In the genomic region with DNA sequence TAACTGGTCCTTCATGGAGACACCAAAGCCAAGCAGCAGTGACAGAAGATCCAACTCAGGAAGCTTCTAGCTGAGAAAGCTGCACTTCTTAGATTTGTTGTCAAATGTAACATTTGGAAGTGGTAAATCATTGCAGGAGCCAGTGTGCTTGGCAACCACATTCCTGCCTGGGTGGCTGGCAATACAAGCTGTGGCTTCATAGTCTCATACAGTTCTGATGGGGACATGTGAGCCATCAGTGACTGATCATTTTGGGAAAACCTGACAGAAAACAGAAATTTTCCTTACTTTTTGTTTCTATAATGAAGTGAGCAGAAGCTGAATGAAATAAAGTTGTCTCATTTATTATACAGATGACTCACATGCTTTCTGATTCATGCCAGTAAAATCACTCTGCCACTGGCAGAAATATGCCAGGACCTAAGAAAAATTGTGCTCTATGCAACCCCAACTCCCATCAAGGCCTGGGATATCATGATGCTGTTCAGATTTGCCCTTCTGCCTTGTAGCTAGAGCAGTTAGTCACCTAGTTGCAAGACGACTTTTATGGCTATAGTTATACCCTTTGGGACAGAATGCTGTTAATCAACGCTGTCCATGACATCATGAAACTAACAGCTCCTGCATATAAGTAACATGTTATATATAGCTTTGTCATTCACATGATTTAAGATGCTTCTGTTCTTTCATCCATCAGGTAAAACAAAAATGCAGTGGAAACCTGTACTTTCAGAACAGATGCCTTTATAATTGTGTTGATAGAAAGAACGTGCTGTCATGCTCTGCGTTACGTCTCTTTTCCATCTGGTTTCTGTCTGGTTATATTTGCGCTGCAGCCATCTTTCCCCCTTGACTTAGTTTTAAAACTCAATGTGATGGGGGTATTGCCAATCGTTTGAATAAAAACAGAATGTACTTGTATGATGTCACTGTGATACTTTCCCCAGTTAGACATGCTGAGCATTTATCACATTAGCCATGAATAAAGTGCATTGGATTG, we compare ENCODE assay signal across 18 cellular contexts.
"Had no signal": no experiment of that assay in that cellular context is flagged by ENCODE, and none has a peak within 500 bp of the region (broad histone marks: within the 10 kb centered on the region; RNA-seq: fewer than 3 reads in every experiment).

No MANE protein-coding gene starts in this region.

- DNase-seq: activated CD4-positive, alpha-beta T cell treated with anti-CD3 and anti-CD28 coated beads for 36 hours; activated CD4-positive, alpha-beta T cell treated with anti-CD3 and anti-CD28 coated beads, Interleukin-2, amount 50 U/mL, for 48 hours; activated gamma-delta T cell; dermis blood vessel endothelial cell; effector memory CD4-positive, alpha-beta T cell; foreskin fibroblast; islet precursor cell; left colon; lower lobe of right lung; retina; spleen; stimulated activated CD8-positive, alpha-beta memory T cell treated with anti-CD3 and anti-CD28 coated beads, Interleukin-4, amount 100 ng/mL, for 48 hours; stimulated activated naive CD4-positive, alpha-beta T cell; tibial artery; uterus had no signal

- H3K27ac Mint-ChIP-seq: activated CD4-positive, alpha-beta T cell treated with anti-CD3 and anti-CD28 coated beads for 36 hours; activated naive CD4-positive, alpha-beta T cell treated with anti-CD3 and anti-CD28 coated beads, Interleukin-2, amount 50 U/mL, for 72 hours; nephron; WTC11 had no signal

- H3K9me3 Mint-ChIP-seq: nephron had no signal

- H3K4me3 Mint-ChIP-seq: activated CD4-positive, alpha-beta T cell treated with anti-CD3 and anti-CD28 coated beads for 36 hours; nephron; WTC11 had no signal

- ATAC-seq: activated CD4-positive, alpha-beta T cell treated with anti-CD3 and anti-CD28 coated beads for 36 hours; activated naive CD4-positive, alpha-beta T cell treated with anti-CD3 and anti-CD28 coated beads, Interleukin-2, amount 50 U/mL, for 72 hours; left colon; lower lobe of right lung; WTC11 had no signal

- H3K27me3 Mint-ChIP-seq: activated CD4-positive, alpha-beta T cell treated with anti-CD3 and anti-CD28 coated beads for 36 hours had no signal

- H3K36me3 Mint-ChIP-seq: activated naive CD4-positive, alpha-beta T cell treated with anti-CD3 and anti-CD28 coated beads, Interleukin-2, amount 50 U/mL, for 72 hours; WTC11 had no signal

- H3K4me1 Mint-ChIP-seq: activated CD4-positive, alpha-beta T cell treated with anti-CD3 and anti-CD28 coated beads for 36 hours; nephron; WTC11 had no signal
